ENCODE assay signal across 12 cellular contexts in genomic region chr12:47219243-47219642, GRCh38.
DNase-seq lines count a peak whose midpoint lies in the region; ATAC-seq and TF ChIP-seq lines count a peak whose summit lies in the region.
"Had no signal": no experiment of that assay in that cellular context is flagged by ENCODE, and none has a peak within 500 bp of the region (broad histone marks: within the 10 kb centered on the region; RNA-seq: fewer than 3 reads in every experiment).

No MANE protein-coding gene starts in this region.

- no peak overlapping the region for H2AFZ ChIP-seq in Karpas-422 (ENCODE audit: low read length)

- H3K9me3 Mint-ChIP-seq in CD4-positive, alpha-beta T cell, result no peaks in the 10 kb centered on the region
- no peaks in the 10 kb centered on the region for H3K9me3 Mint-ChIP-seq in activated naive CD8-positive, alpha-beta T cell treated with anti-CD3 and anti-CD28 coated beads, Interleukin-2, amount 50 U/mL, for 24 hours

- intact Hi-C loops in CD4-positive, alpha-beta T cell (cut with DNase I, micrococcal nuclease), result loop anchor here (5.0 kb wide), 4 partner anchors 88 to 178 kb away; no protein-coding TSS in a partner anchor
- intact Hi-C loops in cardiac septum (cut with DNase I), result no loop called here

- CTCF ChIA-PET in CD4-positive, alpha-beta T cell (lab: Charles Lee), result interaction anchor here (0.9 to 1.7 kb wide), 5 partner anchors 9 to 178 kb away, joined by 3 to 6 read pairs (median 3); no protein-coding TSS in a partner anchor

- H3K4me1 ChIP-seq in Karpas-422 (ENCODE audit: low read length), result peaks cover 82% of the 10 kb centered on the region
- H3K4me1 ChIP-seq: gastrocnemius medialis had no signal

- peak overlapping the region; percentile 99 for H3K4me3 Mint-ChIP-seq in CD4-positive, alpha-beta T cell
- H3K4me3 Mint-ChIP-seq in activated naive CD8-positive, alpha-beta T cell treated with anti-CD3 and anti-CD28 coated beads, Interleukin-2, amount 50 U/mL, for 24 hours, result peak overlapping the region; percentile 83

- no peaks in the 10 kb centered on the region for H3K9me3 ChIP-seq in CD4-positive, alpha-beta T cell (ENCODE audit: control insufficient read depth, low read length)
- no peaks in the 10 kb centered on the region for H3K9me3 ChIP-seq in Karpas-422 (ENCODE audit: low read length)
- H3K9me3 ChIP-seq: gastrocnemius medialis had no signal

- peak overlapping the region; percentile 47 for H3K4me3 ChIP-seq in Karpas-422 (ENCODE audit: low read length)
- H3K4me3 ChIP-seq: gastrocnemius medialis had no signal

- H3K27me3 ChIP-seq in CD4-positive, alpha-beta T cell (ENCODE audit: control insufficient read depth, insufficient read depth, low read length), result no peaks in the 10 kb centered on the region
- no peaks in the 10 kb centered on the region for H3K27me3 ChIP-seq in Karpas-422 (ENCODE audit: low read length)
- H3K27me3 ChIP-seq: gastrocnemius medialis had no signal

- POLR2A ChIA-PET in CD4-positive, alpha-beta T cell (lab: Charles Lee), result interaction anchor here (0.5 to 7.2 kb wide), 14 partner anchors 11 to 950 kb away, joined by 3 to 96 read pairs (median 4); partner anchors contain the start of genes AMIGO2, PCED1B and SLC38A1

- no peaks in the 10 kb centered on the region for H3K9me2 ChIP-seq in Karpas-422 (replicated peaks; ENCODE audit: insufficient read depth, low read length)

- no peak for DNase-seq in CD4-positive, alpha-beta T cell
- no peak for DNase-seq in Karpas-422
- no peak for DNase-seq in activated naive CD8-positive, alpha-beta T cell treated with anti-CD3 and anti-CD28 coated beads, Interleukin-2, amount 50 U/mL, for 24 hours
- DNase-seq in left lobe of liver (ENCODE audit: low spot score), result no peak
- no peak for DNase-seq in NK-92 treated with Interleukin-12 subunit alpha and Interleukin-12 subunit beta, amount 100 ng/mL, for 24 hours (lab: John Stamatoyannopoulos, UW)
- DNase-seq in cardiac septum (ENCODE audit: low spot score), result no peak
- DNase-seq in NCI-H2196 (lab: John Stamatoyannopoulos, UW; ENCODE audit: unreplicated experiment), result no peak
- DNase-seq: gastrocnemius medialis, NCI-H1694, OCI-M1 had no signal

- H3K36me3 ChIP-seq in Karpas-422 (ENCODE audit: insufficient read depth, low read length), result no peaks in the 10 kb centered on the region
- H3K36me3 ChIP-seq: gastrocnemius medialis had no signal

- H3K27me3 Mint-ChIP-seq in CD4-positive, alpha-beta T cell, result no peaks in the 10 kb centered on the region
- no peaks in the 10 kb centered on the region for H3K27me3 Mint-ChIP-seq in activated naive CD8-positive, alpha-beta T cell treated with anti-CD3 and anti-CD28 coated beads, Interleukin-2, amount 50 U/mL, for 24 hours

- peaks cover 76% of the 10 kb centered on the region for H3K36me3 Mint-ChIP-seq in CD4-positive, alpha-beta T cell (ENCODE audit: low read depth)
- peaks cover 81% of the 10 kb centered on the region for H3K36me3 Mint-ChIP-seq in activated naive CD8-positive, alpha-beta T cell treated with anti-CD3 and anti-CD28 coated beads, Interleukin-2, amount 50 U/mL, for 24 hours (ENCODE audit: low read depth)

- ATAC-seq in CD4-positive, alpha-beta T cell (ENCODE audit: poor library complexity), result no peak
- ATAC-seq in activated naive CD8-positive, alpha-beta T cell treated with anti-CD3 and anti-CD28 coated beads, Interleukin-2, amount 50 U/mL, for 24 hours, result no peak
- ATAC-seq in left lobe of liver, result peak; percentile 59
- ATAC-seq in GM21423 (IDR thresholded peaks at IDR 0.05; ENCODE audit: unreplicated experiment), result no peak
- ATAC-seq: gastrocnemius medialis had no signal

- H3K27ac ChIP-seq in CD4-positive, alpha-beta T cell (ENCODE audit: low read depth, low read length), result no peak overlapping the region
- peak overlapping the region; percentile 97 for H3K27ac ChIP-seq in Karpas-422 (ENCODE audit: low read length)
- H3K27ac ChIP-seq: gastrocnemius medialis, VCaP had no signal

- no peaks in the 10 kb centered on the region for H4K20me1 ChIP-seq in Karpas-422 (ENCODE audit: insufficient read depth, low read depth, low read length)

- H3K9ac ChIP-seq in Karpas-422 (ENCODE audit: low read length), result peak overlapping the region; percentile 46

- no peak for TF ChIP-seq CTCF in CD4-positive, alpha-beta T cell (IDR thresholded peaks at IDR 0.05)

- peak overlapping the region; percentile 96 for H3K27ac Mint-ChIP-seq in CD4-positive, alpha-beta T cell
- H3K27ac Mint-ChIP-seq in activated naive CD8-positive, alpha-beta T cell treated with anti-CD3 and anti-CD28 coated beads, Interleukin-2, amount 50 U/mL, for 24 hours, result peak overlapping the region; percentile 96

- peaks cover 86% of the 10 kb centered on the region for H3K79me2 ChIP-seq in Karpas-422 (ENCODE audit: low read length)

- H3K4me1 Mint-ChIP-seq in CD4-positive, alpha-beta T cell (ENCODE audit: low read depth), result peaks cover 80% of the 10 kb centered on the region
- peaks cover 59% of the 10 kb centered on the region for H3K4me1 Mint-ChIP-seq in activated naive CD8-positive, alpha-beta T cell treated with anti-CD3 and anti-CD28 coated beads, Interleukin-2, amount 50 U/mL, for 24 hours

- peak overlapping the region; percentile 96 for H3K4me2 ChIP-seq in Karpas-422 (ENCODE audit: low read depth, low read length, poor library complexity, severe bottlenecking)
